In the genomic region with DNA sequence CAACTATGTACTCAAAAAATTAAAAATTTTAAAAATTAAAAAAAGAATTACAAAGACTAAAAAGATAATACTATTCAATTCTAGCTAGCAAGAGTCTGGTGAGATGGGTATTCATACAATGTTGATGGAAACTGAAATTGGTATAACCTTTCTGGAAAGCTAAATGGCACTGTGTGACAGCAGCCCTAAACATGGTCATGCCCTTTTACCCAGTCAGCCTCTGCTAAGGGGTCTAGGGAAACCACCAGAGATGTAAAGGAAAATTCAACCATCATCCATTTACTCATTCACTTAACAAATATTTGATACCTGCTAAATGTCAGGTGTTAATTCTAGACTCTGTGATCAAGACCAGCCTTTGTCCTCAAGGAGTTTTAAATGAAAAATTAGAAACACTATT, we compare ENCODE assay signal across 26 cellular contexts. TPM values are rescaled to one million over a fixed set of nuclear protein-coding genes. Genes with fewer than 3 reads are reported as not detected.
"Had no signal": no experiment of that assay in that cellular context is flagged by ENCODE, and none has a peak within 500 bp of the region (broad histone marks: within the 10 kb centered on the region; RNA-seq: fewer than 3 reads in every experiment).

No MANE protein-coding gene starts in this region.

- H3K27me3 Mint-ChIP-seq: progenitor cell of endocrine pancreas had no signal

- H3K4me1 Mint-ChIP-seq: mesothelial cell of epicardium, naive B cell had no signal

- H3K36me3 ChIP-seq: heart right ventricle, left ventricle myocardium inferior, ovary, right atrium auricular region, right lobe of liver, suprapubic skin, thoracic aorta, tibial artery, upper lobe of right lung had no signal

- ATAC-seq: heart right ventricle; natural killer cell treated with Interleukin-12 subunit alpha and Interleukin-12 subunit beta and Interleukin-15 and Interleukin-18, amount 100 ng/mL, for 72 hours; right lobe of liver; upper lobe of right lung had no signal

- H3K27ac Mint-ChIP-seq: mesothelial cell of epicardium; naive B cell; natural killer cell treated with Interleukin-12 subunit alpha and Interleukin-12 subunit beta and Interleukin-15 and Interleukin-18, amount 100 ng/mL, for 72 hours; progenitor cell of endocrine pancreas had no signal

- H3K27me3 ChIP-seq: heart right ventricle, hepatocyte, ovary, right atrium auricular region, right lobe of liver, suprapubic skin, tibial artery, upper lobe of right lung had no signal

- H3K4me3 Mint-ChIP-seq: mesothelial cell of epicardium; naive B cell; natural killer cell treated with Interleukin-12 subunit alpha and Interleukin-12 subunit beta and Interleukin-15 and Interleukin-18, amount 100 ng/mL, for 72 hours had no signal

- H2AFZ ChIP-seq: hepatocyte had no signal

- H3K27ac ChIP-seq: heart right ventricle, hepatocyte, left ventricle myocardium inferior, ovary, right atrium auricular region, right lobe of liver, suprapubic skin, thoracic aorta, tibial artery, upper lobe of right lung had no signal

- H3K4me1 ChIP-seq: heart right ventricle, left ventricle myocardium inferior, right atrium auricular region, right lobe of liver, suprapubic skin, tibial artery, upper lobe of right lung had no signal

- H3K36me3 Mint-ChIP-seq: mesothelial cell of epicardium had no signal

- DNase-seq: heart right ventricle; islet precursor cell; left ventricle myocardium inferior; mesendoderm; naive B cell; ovary; right lobe of liver; stimulated activated CD4-positive, alpha-beta T cell treated with anti-CD3 and anti-CD28 coated beads, Interleukin-12 subunit alpha, Interleukin-12 subunit beta, amount 100 ng/mL, for 4 hours; stimulated activated CD4-positive, alpha-beta T cell treated with anti-CD3 and anti-CD28 coated beads, Interleukin-15, amount 100 ng/mL, for 24 hours; stimulated activated CD4-positive, alpha-beta T cell treated with anti-CD3 and anti-CD28 coated beads, Interleukin-2, amount 100 ng/mL, for 24 hours; stimulated activated CD4-positive, alpha-beta T cell treated with anti-CD3 and anti-CD28 coated beads, Interleukin-4, amount 100 ng/mL, for 1 hour; stimulated activated naive CD4-positive, alpha-beta T cell; tibial artery; trophoblast cell; upper lobe of right lung had no signal

- H3K9me3 Mint-ChIP-seq: naive B cell; natural killer cell treated with Interleukin-12 subunit alpha and Interleukin-12 subunit beta and Interleukin-15 and Interleukin-18, amount 100 ng/mL, for 72 hours had no signal

- H3K4me3 ChIP-seq: heart right ventricle, hepatocyte, left ventricle myocardium inferior, lung, ovary, right atrium auricular region, right lobe of liver, suprapubic skin, thoracic aorta, tibial artery, upper lobe of right lung had no signal

- H3K9me3 ChIP-seq: ovary, right atrium auricular region, right lobe of liver, suprapubic skin, thoracic aorta, upper lobe of right lung had no signal

- H3K79me2 ChIP-seq: hepatocyte had no signal

- H3K4me2 ChIP-seq: hepatocyte had no signal

RNA-seq across cellular contexts. Expression of gene IL31RA, which starts 29.3 kb away (rescaled TPM):
- total RNA-seq: mesothelial cell of epicardium, omental fat pad, right lobe of liver, subcutaneous adipose tissue had no signal
- polyA plus RNA-seq: neural cell had no signal
